In genomic region chr7:131338173-131338572, GRCh38 we compare ENCODE assay signal across 21 cellular contexts.
"Had no signal": no experiment of that assay in that cellular context is flagged by ENCODE, and none has a peak within 500 bp of the region (broad histone marks: within the 10 kb centered on the region; RNA-seq: fewer than 3 reads in every experiment).

No MANE protein-coding gene starts in this region.

- H3K4me1 ChIP-seq: uterus had no signal

- H3K27me3 Mint-ChIP-seq: activated naive CD8-positive, alpha-beta T cell treated with anti-CD3 and anti-CD28 coated beads for 36 hours; dendritic cell treated with granulocyte-macrophage colony-stimulating factor and Interleukin-4, amounts not matched to agents 40 ng/mL and 50 ng/mL, for 4 days had no signal

- H3K4me3 ChIP-seq: lung, tibial nerve, uterus had no signal

- H3K4me3 Mint-ChIP-seq: activated naive CD8-positive, alpha-beta T cell treated with anti-CD3 and anti-CD28 coated beads for 36 hours; activated T-helper 1 cell treated with anti-CD3 and anti-CD28 coated beads, Interleukin-12 subunit alpha, Interleukin-12 subunit beta, Interleukin-2, Interleukin-4 antibody, amounts not matched to agents 30 ng/mL and 10 ng/mL and 1 ng/mL, durations not matched to agents 14 hours and 24 hours and 36 hours; dendritic cell treated with granulocyte-macrophage colony-stimulating factor and Interleukin-4, amounts not matched to agents 40 ng/mL and 50 ng/mL, for 4 days; nephron progenitor cell had no signal

- DNase-seq: activated CD4-positive, alpha-beta T cell treated with anti-CD3 and anti-CD28 coated beads, Interleukin-2, amount 50 U/mL, for 48 hours; activated CD4-positive, CD25-positive, alpha-beta regulatory T cell treated with anti-CD3 and anti-CD28 coated beads, Interleukin-2, amount 50 U/mL, for 72 hours; activated gamma-delta T cell treated with Interleukin-2 at 50 U/mL for 16 hours; activated naive CD8-positive, alpha-beta T cell treated with anti-CD3 and anti-CD28 coated beads for 36 hours; amniotic stem cell; effector memory CD4-positive, alpha-beta T cell; hippocampal formation; midbrain; nephron progenitor cell; occipital lobe; retina; stimulated activated CD4-positive, alpha-beta T cell treated with anti-CD3 and anti-CD28 coated beads, Interleukin-12 subunit alpha, Interleukin-12 subunit beta, amount 100 ng/mL, for 4 hours; stimulated activated CD4-positive, alpha-beta T cell treated with anti-CD3 and anti-CD28 coated beads, Interleukin-1b, Interleukin-23, amount 100 ng/mL, for 48 hours; stimulated activated CD8-positive, alpha-beta memory T cell treated with anti-CD3 and anti-CD28 coated beads, Interleukin-4, amount 100 ng/mL, for 48 hours; stimulated activated naive CD4-positive, alpha-beta T cell; T1000; uterus had no signal

- H3K27me3 ChIP-seq: tibial nerve, uterus had no signal

- H3K9me3 ChIP-seq: uterus had no signal

- H3K4me1 Mint-ChIP-seq: nephron progenitor cell had no signal

- H3K27ac ChIP-seq: tibial nerve, uterus had no signal

- H3K36me3 ChIP-seq: uterus had no signal

- H3K27ac Mint-ChIP-seq: activated naive CD8-positive, alpha-beta T cell treated with anti-CD3 and anti-CD28 coated beads for 36 hours; activated T-helper 1 cell treated with anti-CD3 and anti-CD28 coated beads, Interleukin-12 subunit alpha, Interleukin-12 subunit beta, Interleukin-2, Interleukin-4 antibody, amounts not matched to agents 30 ng/mL and 10 ng/mL and 1 ng/mL, durations not matched to agents 14 hours and 24 hours and 36 hours; dendritic cell treated with granulocyte-macrophage colony-stimulating factor and Interleukin-4, amounts not matched to agents 40 ng/mL and 50 ng/mL, for 4 days; nephron progenitor cell had no signal
